In genomic region chr5:56638061-56638621, GRCh38 we compare ENCODE assay signal across 12 cellular contexts.
DNase-seq lines count a peak whose midpoint lies in the region; ATAC-seq and TF ChIP-seq lines count a peak whose summit lies in the region.
"Had no signal": no experiment of that assay in that cellular context is flagged by ENCODE, and none has a peak within 500 bp of the region (broad histone marks: within the 10 kb centered on the region; RNA-seq: fewer than 3 reads in every experiment).

No MANE protein-coding gene starts in this region.

- H3K4me1 ChIP-seq in Caco-2 (peaks cover 84% of the 10 kb centered on the region), right lobe of liver (peaks cover 0 to 24% (median 7%) of the 10 kb centered on the region in 4 donors)

- no peak for TF ChIP-seq CTCF in Caco-2 (IDR thresholded peaks at IDR 0.05; ENCODE audit: insufficient read depth in 1 of 2, low read depth in 1 of 2, low read length in 1 of 2, severe bottlenecking in 1 of 2, unreplicated experiment in 1 of 2)
- TF ChIP-seq CTCF in right lobe of liver (IDR thresholded peaks at IDR 0.05): no peak

- peak overlapping the region; percentile 90 for H3K27ac Mint-ChIP-seq in Caco-2 (ENCODE audit: unreplicated experiment)
- no peak overlapping the region for H3K27ac Mint-ChIP-seq in activated CD8-positive, alpha-beta T cell treated with anti-CD3 and anti-CD28 coated beads, Interleukin-2, amount 10 ng/mL, durations not matched to agents 7 days and 5 days
- H3K27ac Mint-ChIP-seq: B cell; T-helper 1 cell treated with Interleukin-12 subunit alpha and Interleukin-12 subunit beta and Interleukin-4 antibody, amounts not matched to agents 30 μg/mL and 1 μg/mL, for 36 hours had no signal

- peaks cover 10% of the 10 kb centered on the region for H3K36me3 Mint-ChIP-seq in Caco-2 (ENCODE audit: insufficient read depth, unreplicated experiment)
- no peaks in the 10 kb centered on the region for H3K36me3 Mint-ChIP-seq in activated CD8-positive, alpha-beta T cell treated with anti-CD3 and anti-CD28 coated beads, Interleukin-2, amount 10 ng/mL, durations not matched to agents 7 days and 5 days (ENCODE audit: low read depth)

- DNase-seq in Caco-2 (peak; percentile 81 to 90), NCI-H128 (lab: John Stamatoyannopoulos, UW; ENCODE audit: unreplicated experiment) (peak; percentile 56), SW480 (ENCODE audit: low spot score) (peak; percentile 81), right lobe of liver (peak in 2 of 3 donors; percentile 48 to 51), hepatic stellate cell (ENCODE audit: low spot score) (no peak), occipital lobe (lab: John Stamatoyannopoulos, UW) (no peak)
- DNase-seq in activated CD8-positive, alpha-beta T cell treated with anti-CD3 and anti-CD28 coated beads, Interleukin-2, amount 10 ng/mL, durations not matched to agents 7 days and 5 days: no peak

- ATAC-seq in right lobe of liver (peak; percentile 61 to 85 (median 74)), HG03439 (IDR thresholded peaks at IDR 0.05; ENCODE audit: unreplicated experiment) (no peak)
- ATAC-seq in activated CD8-positive, alpha-beta T cell treated with anti-CD3 and anti-CD28 coated beads, Interleukin-2, amount 10 ng/mL, durations not matched to agents 7 days and 5 days: no peak
- ATAC-seq: GM12878 had no signal

- peak overlapping the region in 2 of 3 donors; percentile 7 to 10 for H3K27ac ChIP-seq in right lobe of liver
- H3K27ac ChIP-seq: cardiac muscle cell had no signal

- intact Hi-C loops in Caco-2 (cut with micrococcal nuclease; ENCODE audit: unreplicated experiment) (loop anchor here (1.0 to 5.0 kb wide), 5 partner anchors 157 to 367 kb away; no protein-coding TSS in a partner anchor), right lobe of liver (cut with DNase I) (no loop called here)

- H3K4me1 Mint-ChIP-seq in Caco-2 (ENCODE audit: low read depth, unreplicated experiment): peaks cover 61% of the 10 kb centered on the region
- H3K4me1 Mint-ChIP-seq in activated CD8-positive, alpha-beta T cell treated with anti-CD3 and anti-CD28 coated beads, Interleukin-2, amount 10 ng/mL, durations not matched to agents 7 days and 5 days (ENCODE audit: low read depth): no peaks in the 10 kb centered on the region

- H3K36me3 ChIP-seq in Caco-2 (ENCODE audit: control insufficient read depth, insufficient read depth, low read length): no peaks in the 10 kb centered on the region
- H3K36me3 ChIP-seq in right lobe of liver: no peaks in the 10 kb centered on the region
- H3K36me3 ChIP-seq: cardiac muscle cell had no signal

- peaks cover 2% of the 10 kb centered on the region for H3K9me3 Mint-ChIP-seq in Caco-2 (ENCODE audit: unreplicated experiment)
- H3K9me3 Mint-ChIP-seq in activated CD8-positive, alpha-beta T cell treated with anti-CD3 and anti-CD28 coated beads, Interleukin-2, amount 10 ng/mL, durations not matched to agents 7 days and 5 days (ENCODE audit: insufficient read depth): no peaks in the 10 kb centered on the region
- H3K9me3 Mint-ChIP-seq: T-helper 1 cell treated with Interleukin-12 subunit alpha and Interleukin-12 subunit beta and Interleukin-4 antibody, amounts not matched to agents 30 μg/mL and 1 μg/mL, for 36 hours had no signal

- no peaks in the 10 kb centered on the region for H3K27me3 Mint-ChIP-seq in Caco-2 (ENCODE audit: insufficient read depth, unreplicated experiment)
- peaks cover 18% of the 10 kb centered on the region for H3K27me3 Mint-ChIP-seq in activated CD8-positive, alpha-beta T cell treated with anti-CD3 and anti-CD28 coated beads, Interleukin-2, amount 10 ng/mL, durations not matched to agents 7 days and 5 days (ENCODE audit: low read depth)
- H3K27me3 Mint-ChIP-seq: B cell had no signal

- H3K9me3 ChIP-seq in Caco-2 (no peaks in the 10 kb centered on the region), right lobe of liver (no peaks in the 10 kb centered on the region)

- H3K27me3 ChIP-seq in Caco-2 (replicated peaks; ENCODE audit: control insufficient read depth, insufficient read depth, low read length) (no peaks in the 10 kb centered on the region), right lobe of liver (no peaks in the 10 kb centered on the region)
- H3K27me3 ChIP-seq: cardiac muscle cell had no signal

- POLR2A ChIA-PET in Caco-2 (lab: Charles Lee): interaction anchor here (0.5 to 1.1 kb wide), 2 partner anchors 158 to 288 kb away, joined by 3 read pairs; no protein-coding TSS in a partner anchor
- POLR2A ChIA-PET in activated CD8-positive, alpha-beta T cell treated with anti-CD3 and anti-CD28 coated beads, Interleukin-2, amount 10 ng/mL, durations not matched to agents 7 days and 5 days (lab: Charles Lee): no interaction called here

- peak overlapping the region; percentile 55 for H3K4me3 Mint-ChIP-seq in Caco-2 (ENCODE audit: unreplicated experiment)
- H3K4me3 Mint-ChIP-seq in activated CD8-positive, alpha-beta T cell treated with anti-CD3 and anti-CD28 coated beads, Interleukin-2, amount 10 ng/mL, durations not matched to agents 7 days and 5 days: no peak overlapping the region
- H3K4me3 Mint-ChIP-seq: B cell; T-helper 1 cell treated with Interleukin-12 subunit alpha and Interleukin-12 subunit beta and Interleukin-4 antibody, amounts not matched to agents 30 μg/mL and 1 μg/mL, for 36 hours had no signal

- 22% methylated on average over 2 of the region's 2 CpGs for WGBS in right lobe of liver (ENCODE audit: insufficient coverage, low coverage, low lambda C conversion rate, missing lambda C conversion rate)

- no peak overlapping the region for H3K4me3 ChIP-seq in Caco-2 (ENCODE audit: low read depth, low read length)
- no peak overlapping the region for H3K4me3 ChIP-seq in right lobe of liver
- H3K4me3 ChIP-seq: cardiac muscle cell, GM12878 had no signal

- BruUV-seq in Caco-2 (replicated peaks; lab: Mats Ljungman, UMichigan): no TSS peak

- CTCF ChIA-PET in Caco-2 (lab: Charles Lee): no interaction called here
- CTCF ChIA-PET in activated CD8-positive, alpha-beta T cell treated with anti-CD3 and anti-CD28 coated beads, Interleukin-2, amount 10 ng/mL, durations not matched to agents 7 days and 5 days (lab: Charles Lee): no interaction called here

- no peak for TF ChIP-seq POLR2A in right lobe of liver (IDR thresholded peaks at IDR 0.05)

Comparison
In these comparisons a context has a peak if more than half of its experiments do, and no peak if none do; other contexts are left out.
1. DNase-seq: peak in Caco-2 (2 of 2), NCI-H128 (single experiment), SW480 (single experiment) and right lobe of liver (2 of 3); none in hepatic stellate cell (single experiment), occipital lobe (single experiment) and activated CD8-positive, alpha-beta T cell treated with anti-CD3 and anti-CD28 coated beads, Interleukin-2, amount 10 ng/mL, durations not matched to agents 7 days and 5 days (single experiment).
2. ATAC-seq: peak in right lobe of liver (4 of 4); none in HG03439 (single experiment) and activated CD8-positive, alpha-beta T cell treated with anti-CD3 and anti-CD28 coated beads, Interleukin-2, amount 10 ng/mL, durations not matched to agents 7 days and 5 days (single experiment).